1 cellular context compared by ENCODE assay signal in the genomic region with DNA sequence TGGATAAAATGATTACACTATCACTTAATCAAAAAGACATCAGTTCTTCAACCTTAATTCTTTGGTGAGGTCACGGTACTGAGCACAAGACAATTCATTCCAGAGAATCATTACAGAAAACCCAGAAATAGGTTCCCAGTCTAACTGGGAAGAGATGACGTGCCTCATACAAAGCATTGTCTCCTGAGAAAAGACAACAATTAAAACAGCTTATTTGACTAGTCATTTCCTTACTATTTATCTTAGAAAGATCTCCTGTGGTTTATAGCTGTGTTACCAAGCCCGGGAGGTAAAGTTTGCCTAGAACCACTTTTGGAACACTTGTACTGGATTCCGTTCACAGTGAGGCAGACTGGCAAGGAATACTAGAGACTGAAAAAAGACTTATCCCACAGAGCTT.
A peak's percentile ranks its signal among the peaks of the same experiment; 100 is the strongest.
TF ChIP-seq lines count a peak whose summit lies in the region.

No MANE protein-coding gene starts in this region.

TF ChIP-seq in GM12878, 131 proteins besides CTCF, POLR2A, EP300 and RAD21:
- TF ChIP-seq ZZZ3 (IDR thresholded peaks at IDR 0.05; ENCODE audit: control insufficient read depth, insufficient read length, low read depth) (no peak), IKZF2 (IDR thresholded peaks at IDR 0.05) (peak in 1 of 2 experiments; percentile 21; a peak in 1 of 4 replicates), PAX8 (IDR thresholded peaks at IDR 0.05) (no peak), MEF2B (IDR thresholded peaks at IDR 0.05; ENCODE audit: partially characterized antibody, poor library complexity, severe bottlenecking) (peak; percentile 41), ZNF24 (IDR thresholded peaks at IDR 0.05) (peak; percentile 93), RUNX3 (IDR thresholded peaks at IDR 0.05; ENCODE audit: low read length) (0 out of 2 replicates have a peak, but pooled peaks have one; percentile 12), KLF5 (IDR thresholded peaks at IDR 0.05; ENCODE audit: partially characterized antibody) (no peak), ATF7 (IDR thresholded peaks at IDR 0.05; ENCODE audit: low read depth) (peak; percentile 31; the same call in 1 of the 2 replicates)
- TF ChIP-seq, protein P1, sequence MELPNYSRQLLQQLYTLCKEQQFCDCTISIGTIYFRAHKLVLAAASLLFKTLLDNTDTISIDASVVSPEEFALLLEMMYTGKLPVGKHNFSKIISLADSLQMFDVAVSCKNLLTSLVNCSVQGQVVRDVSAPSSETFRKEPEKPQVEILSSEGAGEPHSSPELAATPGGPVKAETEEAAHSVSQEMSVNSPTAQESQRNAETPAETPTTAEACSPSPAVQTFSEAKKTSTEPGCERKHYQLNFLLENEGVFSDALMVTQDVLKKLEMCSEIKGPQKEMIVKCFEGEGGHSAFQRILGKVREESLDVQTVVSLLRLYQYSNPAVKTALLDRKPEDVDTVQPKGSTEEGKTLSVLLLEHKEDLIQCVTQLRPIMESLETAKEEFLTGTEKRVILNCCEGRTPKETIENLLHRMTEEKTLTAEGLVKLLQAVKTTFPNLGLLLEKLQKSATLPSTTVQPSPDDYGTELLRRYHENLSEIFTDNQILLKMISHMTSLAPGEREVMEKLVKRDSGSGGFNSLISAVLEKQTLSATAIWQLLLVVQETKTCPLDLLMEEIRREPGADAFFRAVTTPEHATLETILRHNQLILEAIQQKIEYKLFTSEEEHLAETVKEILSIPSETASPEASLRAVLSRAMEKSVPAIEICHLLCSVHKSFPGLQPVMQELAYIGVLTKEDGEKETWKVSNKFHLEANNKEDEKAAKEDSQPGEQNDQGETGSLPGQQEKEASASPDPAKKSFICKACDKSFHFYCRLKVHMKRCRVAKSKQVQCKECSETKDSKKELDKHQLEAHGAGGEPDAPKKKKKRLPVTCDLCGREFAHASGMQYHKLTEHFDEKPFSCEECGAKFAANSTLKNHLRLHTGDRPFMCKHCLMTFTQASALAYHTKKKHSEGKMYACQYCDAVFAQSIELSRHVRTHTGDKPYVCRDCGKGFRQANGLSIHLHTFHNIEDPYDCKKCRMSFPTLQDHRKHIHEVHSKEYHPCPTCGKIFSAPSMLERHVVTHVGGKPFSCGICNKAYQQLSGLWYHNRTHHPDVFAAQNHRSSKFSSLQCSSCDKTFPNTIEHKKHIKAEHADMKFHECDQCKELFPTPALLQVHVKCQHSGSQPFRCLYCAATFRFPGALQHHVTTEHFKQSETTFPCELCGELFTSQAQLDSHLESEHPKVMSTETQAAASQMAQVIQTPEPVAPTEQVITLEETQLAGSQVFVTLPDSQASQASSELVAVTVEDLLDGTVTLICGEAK (IDR thresholded peaks at IDR 0.05; ENCODE audit: borderline replicate concordance) = no peak
- TF ChIP-seq, protein P2, sequence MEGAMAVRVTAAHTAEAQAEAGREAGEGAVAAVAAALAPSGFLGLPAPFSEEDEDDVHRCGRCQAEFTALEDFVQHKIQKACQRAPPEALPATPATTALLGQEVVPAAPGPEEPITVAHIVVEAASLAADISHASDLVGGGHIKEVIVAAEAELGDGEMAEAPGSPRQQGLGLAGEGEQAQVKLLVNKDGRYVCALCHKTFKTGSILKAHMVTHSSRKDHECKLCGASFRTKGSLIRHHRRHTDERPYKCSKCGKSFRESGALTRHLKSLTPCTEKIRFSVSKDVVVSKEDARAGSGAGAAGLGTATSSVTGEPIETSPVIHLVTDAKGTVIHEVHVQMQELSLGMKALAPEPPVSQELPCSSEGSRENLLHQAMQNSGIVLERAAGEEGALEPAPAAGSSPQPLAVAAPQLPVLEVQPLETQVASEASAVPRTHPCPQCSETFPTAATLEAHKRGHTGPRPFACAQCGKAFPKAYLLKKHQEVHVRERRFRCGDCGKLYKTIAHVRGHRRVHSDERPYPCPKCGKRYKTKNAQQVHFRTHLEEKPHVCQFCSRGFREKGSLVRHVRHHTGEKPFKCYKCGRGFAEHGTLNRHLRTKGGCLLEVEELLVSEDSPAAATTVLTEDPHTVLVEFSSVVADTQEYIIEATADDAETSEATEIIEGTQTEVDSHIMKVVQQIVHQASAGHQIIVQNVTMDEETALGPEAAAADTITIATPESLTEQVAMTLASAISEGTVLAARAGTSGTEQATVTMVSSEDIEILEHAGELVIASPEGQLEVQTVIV (IDR thresholded peaks at IDR 0.05; ENCODE audit: borderline replicate concordance, partially characterized antibody) = no peak
- TF ChIP-seq, protein P3, sequence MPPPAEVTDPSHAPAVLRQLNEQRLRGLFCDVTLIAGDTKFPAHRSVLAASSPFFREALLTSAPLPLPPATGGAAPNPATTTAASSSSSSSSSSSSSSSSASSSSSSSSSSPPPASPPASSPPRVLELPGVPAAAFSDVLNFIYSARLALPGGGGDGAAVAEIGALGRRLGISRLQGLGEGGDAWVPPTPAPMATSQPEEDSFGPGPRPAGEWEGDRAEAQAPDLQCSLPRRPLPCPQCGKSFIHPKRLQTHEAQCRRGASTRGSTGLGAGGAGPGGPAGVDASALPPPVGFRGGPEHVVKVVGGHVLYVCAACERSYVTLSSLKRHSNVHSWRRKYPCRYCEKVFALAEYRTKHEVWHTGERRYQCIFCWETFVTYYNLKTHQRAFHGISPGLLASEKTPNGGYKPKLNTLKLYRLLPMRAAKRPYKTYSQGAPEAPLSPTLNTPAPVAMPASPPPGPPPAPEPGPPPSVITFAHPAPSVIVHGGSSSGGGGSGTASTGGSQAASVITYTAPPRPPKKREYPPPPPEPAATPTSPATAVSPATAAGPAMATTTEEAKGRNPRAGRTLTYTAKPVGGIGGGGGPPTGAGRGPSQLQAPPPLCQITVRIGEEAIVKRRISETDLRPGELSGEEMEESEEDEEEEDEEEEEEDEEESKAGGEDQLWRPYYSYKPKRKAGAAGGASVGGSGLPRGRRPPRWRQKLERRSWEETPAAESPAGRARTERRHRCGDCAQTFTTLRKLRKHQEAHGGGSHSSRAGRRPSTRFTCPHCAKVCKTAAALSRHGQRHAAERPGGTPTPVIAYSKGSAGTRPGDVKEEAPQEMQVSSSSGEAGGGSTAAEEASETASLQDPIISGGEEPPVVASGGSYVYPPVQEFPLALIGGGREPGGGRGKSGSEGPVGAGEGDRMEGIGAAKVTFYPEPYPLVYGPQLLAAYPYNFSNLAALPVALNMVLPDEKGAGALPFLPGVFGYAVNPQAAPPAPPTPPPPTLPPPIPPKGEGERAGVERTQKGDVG (CRISPR knock-in tag; IDR thresholded peaks at IDR 0.05) = no peak
